Comparison of ENCODE assay signal across 26 cellular contexts in the genomic region with DNA sequence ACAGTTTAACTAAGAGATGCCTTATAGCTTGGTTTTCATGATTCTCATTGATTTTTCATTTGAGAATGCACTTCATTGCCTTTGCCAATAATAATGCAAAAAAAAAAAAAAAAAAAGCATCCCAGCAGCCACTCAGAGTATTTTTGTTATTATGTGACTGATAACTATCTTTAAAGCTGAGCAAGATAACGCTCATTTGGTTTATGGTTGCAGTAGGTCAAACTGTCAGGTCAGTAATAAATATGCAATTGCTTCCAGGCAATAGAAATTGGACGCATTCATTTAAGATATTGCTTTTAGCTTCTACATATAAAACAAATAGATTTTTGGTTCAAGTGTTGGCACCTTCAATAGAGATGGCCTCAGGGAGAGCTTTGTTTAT.
"Had no signal": no experiment of that assay in that cellular context is flagged by ENCODE, and none has a peak within 500 bp of the region (broad histone marks: within the 10 kb centered on the region; RNA-seq: fewer than 3 reads in every experiment).

No MANE protein-coding gene starts in this region.

- H3K27me3 ChIP-seq: SJCRH30 had no signal

- H3K9me3 ChIP-seq: SJCRH30 had no signal

- H3K4me3 ChIP-seq: K562, SJCRH30 had no signal

- H3K4me2 ChIP-seq: KMS-11 had no signal

- H3K9me3 Mint-ChIP-seq: IgD-negative memory B cell, T-cell had no signal

- H3K27ac Mint-ChIP-seq: IgD-negative memory B cell, T-cell had no signal

- FAIRE-seq: HTR-8/SVneo, K562 had no signal

- H3K27ac ChIP-seq: HL-60, KMS-11, RWPE1, SJCRH30 had no signal

- H3K9ac ChIP-seq: KMS-11 had no signal

- H3K4me3 Mint-ChIP-seq: IgD-negative memory B cell, T-cell had no signal

- H3K4me1 ChIP-seq: SJCRH30 had no signal

- H3K36me3 Mint-ChIP-seq: T-cell had no signal

- DNase-seq: Kasumi-1, MV-4-11, NCI-H1048, NCI-H1105, NCI-H1436 treated with DMSO at 0.1 percent for 48 hours, NCI-H187, NCI-H2029, NCI-H2081 treated with DMSO at 0.1 percent for 48 hours, NCI-H2171, NCI-H226, NCI-H446, NCI-H510A, NCI-H524 treated with DMSO at 0.1 percent for 48 hours, NCI-H69, NCI-H774, PC-3, SHP77, SJCRH30, SW 1271, T-cell had no signal

- H3K36me3 ChIP-seq: SJCRH30 had no signal
